In the genomic region with DNA sequence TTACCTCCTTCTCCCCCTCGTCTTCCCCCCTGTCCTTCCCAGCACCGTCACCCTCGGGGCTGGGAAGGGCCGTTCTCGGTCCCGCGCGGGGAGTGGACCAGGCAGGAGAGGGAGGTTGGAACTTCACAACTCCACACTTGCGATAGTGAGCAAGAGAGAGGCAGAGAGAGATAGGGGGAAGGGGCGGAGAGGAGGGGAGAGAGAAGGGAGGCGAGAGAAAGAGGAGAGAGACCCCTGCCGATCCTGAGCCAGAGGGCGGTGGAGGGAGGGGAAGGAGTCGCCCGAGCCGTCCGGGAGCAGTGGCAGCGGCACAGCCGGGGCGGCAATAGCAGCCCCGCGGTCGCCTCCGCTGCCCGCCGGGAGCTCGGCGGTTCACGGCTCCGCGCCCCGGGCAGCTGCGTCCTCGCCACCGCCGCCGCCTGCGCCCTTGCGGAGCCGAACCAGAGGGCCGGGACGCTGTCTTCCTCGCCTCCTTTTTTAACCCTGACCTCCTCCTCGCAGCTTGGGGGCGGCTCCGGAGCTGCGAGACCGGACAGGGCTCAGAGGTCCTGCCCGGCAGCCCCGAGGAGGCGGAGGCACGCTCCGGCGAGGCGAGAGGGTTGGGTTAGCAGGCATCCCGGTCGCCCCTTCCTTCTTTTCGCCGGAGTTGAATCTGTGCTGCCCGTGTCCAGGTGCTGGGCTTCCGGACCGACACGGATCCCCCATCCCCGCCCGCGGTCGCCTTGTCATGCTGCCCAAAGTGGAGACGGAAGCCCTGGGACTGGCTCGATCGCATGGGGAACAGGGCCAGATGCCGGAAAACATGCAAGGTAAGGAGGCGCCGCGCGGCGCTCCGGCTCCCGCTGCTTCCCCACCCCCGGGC, we compare ENCODE assay signal across 8 cellular contexts. TPM values are rescaled to one million over a fixed set of nuclear protein-coding genes. Genes with fewer than 3 reads are reported as not detected.
DNase-seq lines count a peak whose midpoint lies in the region; ATAC-seq, FAIRE-seq and TF ChIP-seq lines count a peak whose summit lies in the region.

No MANE protein-coding gene starts in this region.

- H3K27ac ChIP-seq in BLaER1: no peak overlapping the region
- H3K27ac ChIP-seq in SJCRH30: no peak overlapping the region

- peaks cover 0 to 5% (median 0%) of the 10 kb centered on the region in 3 donors for H3K36me3 Mint-ChIP-seq in naive thymus-derived CD8-positive, alpha-beta T cell

- peaks cover 0 to 2% (median 0%) of the 10 kb centered on the region in 9 donors for H3K9me3 Mint-ChIP-seq in naive thymus-derived CD8-positive, alpha-beta T cell

- H3K4me3 Mint-ChIP-seq in naive thymus-derived CD8-positive, alpha-beta T cell: peak overlapping the region; percentile 29 to 85 (median 76)

- H3K4me2 ChIP-seq in BLaER1: peak overlapping the region; percentile 98

- H3K27ac Mint-ChIP-seq in naive thymus-derived CD8-positive, alpha-beta T cell: no peak overlapping the region

- no peak for FAIRE-seq in frontal cortex (lab: Jason Lieb, UNC)

- H3K27me3 Mint-ChIP-seq in naive thymus-derived CD8-positive, alpha-beta T cell: peaks cover 19 to 59% (median 43%) of the 10 kb centered on the region in 5 donors

- POLR2A ChIA-PET in naive thymus-derived CD8-positive, alpha-beta T cell (lab: Charles Lee): no interaction called here

- peak; percentile 54 to 65 for DNase-seq in HAP-1 (ENCODE audit: low spot score in 2 of 2)
- peak; percentile 21 to 43 for DNase-seq in SJCRH30
- no peak for DNase-seq in epithelial cell of proximal tubule (ENCODE audit: low read depth)
- DNase-seq in naive thymus-derived CD8-positive, alpha-beta T cell: peak in 1 of 10 donors; percentile 19
- no peak for DNase-seq in T-helper 9 cell
- DNase-seq in frontal cortex (ENCODE audit: low spot score in 2 of 2): no peak

- ATAC-seq in naive thymus-derived CD8-positive, alpha-beta T cell: peak; percentile 40 to 69
- no peak for ATAC-seq in HG02884 (IDR thresholded peaks at IDR 0.05; ENCODE audit: unreplicated experiment)

- H3K27me3 ChIP-seq in BLaER1 (peaks cover 98% of the 10 kb centered on the region), HAP-1 (ENCODE audit: low read depth) (no peaks in the 10 kb centered on the region), SJCRH30 (no peaks in the 10 kb centered on the region)

- in situ Hi-C loops in HAP-1 (cut with MboI; ENCODE audit: low sequenced_read_pairs): loop anchor here (10.0 kb wide), 1 partner anchor 244 kb away; no protein-coding TSS in a partner anchor

- H3K9ac ChIP-seq in BLaER1: peak overlapping the region; percentile 22; the same call in 1 of the 2 replicates

- H3K9me3 ChIP-seq in BLaER1: peaks cover 40% of the 10 kb centered on the region
- no peaks in the 10 kb centered on the region for H3K9me3 ChIP-seq in HAP-1
- no peaks in the 10 kb centered on the region for H3K9me3 ChIP-seq in SJCRH30 (replicated peaks)

- H3K36me3 ChIP-seq in BLaER1: no peaks in the 10 kb centered on the region
- H3K36me3 ChIP-seq in HAP-1 (replicated peaks): no peaks in the 10 kb centered on the region
- no peaks in the 10 kb centered on the region for H3K36me3 ChIP-seq in SJCRH30

- H3K4me3 ChIP-seq in BLaER1 (peak overlapping the region; percentile 73), HAP-1 (peak overlapping the region; percentile 78), SJCRH30 (peak overlapping the region; percentile 62), epithelial cell of proximal tubule (ENCODE audit: low read depth, low read length) (peak overlapping the region; percentile 29)

- peaks cover 6% of the 10 kb centered on the region for H3K4me1 ChIP-seq in BLaER1
- peaks cover 22% of the 10 kb centered on the region for H3K4me1 ChIP-seq in HAP-1
- no peaks in the 10 kb centered on the region for H3K4me1 ChIP-seq in SJCRH30

- no peak for TF ChIP-seq CTCF in epithelial cell of proximal tubule (conservative IDR thresholded peaks at IDR 0.05; ENCODE audit: low read depth, low read length)

- H4K20me1 ChIP-seq in BLaER1: peaks cover 51% of the 10 kb centered on the region

- H3K4me1 Mint-ChIP-seq in naive thymus-derived CD8-positive, alpha-beta T cell: peaks cover 17 to 52% (median 46%) of the 10 kb centered on the region in 4 donors

RNA-seq across cellular contexts. Expression of a gene that starts 11.7 kb away (rescaled TPM):
- 0.84 and 1.0 TPM in 2 replicates for total RNA-seq in SJCRH30 (2014; rRNA removed; shearing (Covaris generic))
- total RNA-seq in epithelial cell of proximal tubule (not detected in 2 replicates), frontal cortex (under 0.01 TPM)
- not detected for total RNA-seq in naive thymus-derived CD8-positive, alpha-beta T cell
- polyA plus RNA-seq in naive thymus-derived CD8-positive, alpha-beta T cell: not detected

Comparison
In these comparisons a context has a peak if more than half of its experiments do, and no peak if none do; other contexts are left out.
1. DNase-seq: peak in HAP-1 (2 of 2) and SJCRH30 (2 of 2); none in epithelial cell of proximal tubule (single experiment), T-helper 9 cell (single experiment) and frontal cortex (0 of 2).
2. Peak in every context shown above with its lines, with median percentiles within 50 percentile points of each other: H3K4me3 ChIP-seq.